Comparison of ENCODE assay signal across 1 cellular context in the genomic region with DNA sequence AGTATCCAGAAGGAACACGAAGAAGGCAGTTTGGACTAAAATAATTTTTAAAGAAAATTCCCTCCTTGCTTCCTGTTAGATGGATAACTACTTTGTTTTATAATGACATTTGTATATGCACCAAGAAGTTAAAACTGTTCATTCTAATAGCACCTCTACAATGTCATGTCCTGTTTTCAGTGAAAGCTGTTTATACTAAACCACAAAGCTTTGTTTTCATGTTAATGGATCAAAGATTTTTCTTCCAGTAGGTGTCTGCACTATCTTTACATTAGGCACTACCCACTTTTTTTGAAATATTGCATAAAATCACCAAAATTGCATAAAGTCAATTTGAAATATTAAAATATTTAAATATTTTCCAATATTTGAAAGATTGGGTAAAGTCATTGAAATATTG.
TF ChIP-seq lines count a peak whose summit lies in the region.

No MANE protein-coding gene starts in this region.

TF ChIP-seq in endothelial cell of umbilical vein, 7 proteins besides CTCF, POLR2A, EP300 and RAD21:
- no peak for TF ChIP-seq GATA2 (IDR thresholded peaks at IDR 0.05; ENCODE audit: insufficient read depth, insufficient read length, low read depth, low read length)
- TF ChIP-seq JUN (IDR thresholded peaks at IDR 0.05; ENCODE audit: borderline replicate concordance, insufficient read depth, insufficient read length, low read depth): no peak
- TF ChIP-seq EZH2 (IDR thresholded peaks at IDR 0.05; ENCODE audit: borderline replicate concordance, low read depth, low read length, severe bottlenecking): no peak
- TF ChIP-seq POLR2AphosphoS5 (IDR thresholded peaks at IDR 0.05; ENCODE audit: insufficient read depth, low read depth, low read length): no peak
- TF ChIP-seq, protein P1, sequence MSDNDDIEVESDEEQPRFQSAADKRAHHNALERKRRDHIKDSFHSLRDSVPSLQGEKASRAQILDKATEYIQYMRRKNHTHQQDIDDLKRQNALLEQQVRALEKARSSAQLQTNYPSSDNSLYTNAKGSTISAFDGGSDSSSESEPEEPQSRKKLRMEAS (IDR thresholded peaks at IDR 0.05; ENCODE audit: insufficient read depth, insufficient read length): no peak
- no peak for TF ChIP-seq FOS (IDR thresholded peaks at IDR 0.05; ENCODE audit: borderline replicate concordance, insufficient read depth, low read length)
- TF ChIP-seq MYC (IDR thresholded peaks at IDR 0.05; ENCODE audit: low read depth, low read length): no peak
TF ChIP-seq in endothelial cell of umbilical vein: peak in this region for 0.
